Comparison of ENCODE assay signal across 1 cellular context in genomic region chr17:77160032-77160876, GRCh38.
TF ChIP-seq lines count a peak whose summit lies in the region.

No MANE protein-coding gene starts in this region.

TF ChIP-seq in K562, 482 proteins besides CTCF, POLR2A, EP300 and RAD21:
- no peak for TF ChIP-seq RHOXF2B (CRISPR knock-in tag; conservative IDR thresholded peaks at IDR 0.05)
- no peak for TF ChIP-seq ZEB2 (IDR thresholded peaks at IDR 0.05)
- no peak for TF ChIP-seq MTA2 (IDR thresholded peaks at IDR 0.05; ENCODE audit: low read depth)
- TF ChIP-seq PKNOX1 (IDR thresholded peaks at IDR 0.05), result 0 out of 2 replicates have a peak, but pooled peaks have one; percentile 7
- TF ChIP-seq MEIS2 (IDR thresholded peaks at IDR 0.05; ENCODE audit: partially characterized antibody), result peak; percentile 56
TF ChIP-seq in K562: peak in this region for 2.
